In the genomic region with DNA sequence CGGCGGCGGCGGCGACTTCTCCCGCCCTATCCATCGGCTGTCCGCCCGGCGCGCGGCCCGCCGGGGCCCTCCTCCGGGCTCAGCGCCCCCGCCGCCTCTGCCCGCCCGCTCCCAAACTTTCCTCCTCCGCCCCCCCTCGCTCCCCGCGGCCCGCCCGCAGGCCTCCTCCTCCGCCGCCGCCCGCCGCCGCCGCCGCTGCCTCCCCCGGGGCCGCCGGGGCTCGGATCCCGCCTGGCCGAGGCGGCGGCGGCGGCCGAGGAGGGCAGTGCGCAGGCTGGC, we compare ENCODE assay signal across 8 cellular contexts. TPM values are rescaled to one million over a fixed set of nuclear protein-coding genes. Genes with fewer than 3 reads are reported as not detected.
DNase-seq lines count a peak whose midpoint lies in the region; ATAC-seq and TF ChIP-seq lines count a peak whose summit lies in the region.

No MANE protein-coding gene starts in this region.

- intact Hi-C loops in heart left ventricle (cut with DNase I): loop anchor here in 9 of 10 donors (2.0 to 10.0 kb wide), 10 partner anchors 39 to 504 kb away; a partner anchor contains a TSS
- intact Hi-C loops in left ventricle myocardium superior (cut with micrococcal nuclease): no loop called here
- intact Hi-C loops in vagina (cut with DNase I): loop anchor here (5.0 to 10.0 kb wide), 2 partner anchors 96 to 138 kb away; no protein-coding TSS in a partner anchor
- intact Hi-C loops in left colon (cut with DNase I, micrococcal nuclease): loop anchor here in 1 of 2 donors (10.0 kb wide), 1 partner anchor 192 kb away; no protein-coding TSS in a partner anchor

- ATAC-seq in heart left ventricle: no peak
- ATAC-seq in left ventricle myocardium superior: no peak
- ATAC-seq in left colon: no peak
- ATAC-seq in GM21528 (IDR thresholded peaks at IDR 0.05; ENCODE audit: low FRiP score, unreplicated experiment): no peak

- H3K4me1 ChIP-seq in heart left ventricle (peaks cover 0 to 43% (median 18%) of the 10 kb centered on the region in 12 donors), vagina (peaks cover 24% of the 10 kb centered on the region)

- no peak for DNase-seq in heart left ventricle
- no peak for DNase-seq in left ventricle myocardium superior
- DNase-seq in vagina (ENCODE audit: extremely low spot score in 2 of 2): no peak
- no peak for DNase-seq in left colon
- DNase-seq in NCI-H1048 (lab: John Stamatoyannopoulos, UW): no peak

- no peaks in the 10 kb centered on the region for H3K27me3 ChIP-seq in heart left ventricle
- no peaks in the 10 kb centered on the region for H3K27me3 ChIP-seq in layer of hippocampus (ENCODE audit: control insufficient read depth, insufficient read depth, low read length)
- no peaks in the 10 kb centered on the region for H3K27me3 ChIP-seq in vagina

- H3K27ac ChIP-seq in heart left ventricle (peak overlapping the region; percentile 40 to 94 (median 88)), layer of hippocampus (ENCODE audit: low read depth, low read length) (peak overlapping the region; percentile 75), vagina (peak overlapping the region; percentile 91)

- WGBS in heart left ventricle, 4 donors: 0 to 1% (median 1%) methylated on average over 27 to 46 of the region's 46 CpGs; no CpG with 5 or more reads in 1 of the 4 donors

- H3K36me3 ChIP-seq in heart left ventricle (no peaks in the 10 kb centered on the region), vagina (no peaks in the 10 kb centered on the region)

- H3K9me3 ChIP-seq in heart left ventricle (no peaks in the 10 kb centered on the region), vagina (no peaks in the 10 kb centered on the region)

- peak overlapping the region; percentile 43 to 96 (median 76) for H3K4me3 ChIP-seq in heart left ventricle
- H3K4me3 ChIP-seq in WI38 (ENCODE audit: low read depth, low read length): peak overlapping the region; percentile 64
- H3K4me3 ChIP-seq in vagina: peak overlapping the region; percentile 70 to 76

- no peak for TF ChIP-seq POLR2A in heart left ventricle (IDR thresholded peaks at IDR 0.05)
- TF ChIP-seq POLR2A in vagina (IDR thresholded peaks at IDR 0.05): no peak

- TF ChIP-seq CTCF in heart left ventricle (IDR thresholded peaks at IDR 0.05) (no peak), WI38 (IDR thresholded peaks at IDR 0.05; ENCODE audit: low read depth, low read length) (no peak), vagina (IDR thresholded peaks at IDR 0.05) (no peak)

RNA-seq across cellular contexts. Expression of a gene that starts 0.5 kb away (rescaled TPM):
- total RNA-seq in heart left ventricle (10 to 100 TPM; 46.2 to 76.1 (median 59.5) TPM), left ventricle myocardium superior (50.4 TPM), vagina (82.3 TPM), left colon (10 to 100 TPM in 1 of 2 donors, 1 to 10 TPM in 1; 8.9 to 13.2 TPM)
- 10 to 100 TPM; 14.8 to 38.8 TPM for polyA plus RNA-seq in heart left ventricle

RNA-seq across cellular contexts. Expression of a gene that starts 39.7 kb away (rescaled TPM):
- 100 to 1,000 TPM in 7 of 9 donors, 10 to 100 TPM in 2; 76.2 to 145 (median 113) TPM for total RNA-seq in heart left ventricle
- 100 to 1,000 TPM; 124 to 141 TPM for polyA plus RNA-seq in heart left ventricle
- total RNA-seq in left ventricle myocardium superior: 146 TPM
- total RNA-seq in vagina: 70.7 TPM
- total RNA-seq in left colon: 10 to 100 TPM; 56.5 to 63.8 TPM
